ENCODE assay signal across 10 cellular contexts in genomic region chr4:14916554-14917304, GRCh38.
DNase-seq lines count a peak whose midpoint lies in the region; ATAC-seq, FAIRE-seq and TF ChIP-seq lines count a peak whose summit lies in the region.
"Had no signal": no experiment of that assay in that cellular context is flagged by ENCODE, and none has a peak within 500 bp of the region (broad histone marks: within the 10 kb centered on the region; RNA-seq: fewer than 3 reads in every experiment).

No MANE protein-coding gene starts in this region.

- peak; percentile 49 for ATAC-seq in HG02884 (IDR thresholded peaks at IDR 0.05; ENCODE audit: unreplicated experiment)
- peak; percentile 74 for ATAC-seq in body of pancreas
- no peak for ATAC-seq in HG03175 (IDR thresholded peaks at IDR 0.05; ENCODE audit: unreplicated experiment)
- ATAC-seq in HG02981 (IDR thresholded peaks at IDR 0.05; ENCODE audit: unreplicated experiment), result no peak
- no peak for ATAC-seq in HG03196 (IDR thresholded peaks at IDR 0.05; ENCODE audit: unreplicated experiment)

- H3K27ac ChIP-seq in AG04450 (ENCODE audit: low read depth, low read length) (no peak overlapping the region), body of pancreas (peak overlapping the region in 2 of 4 donors; percentile 54 to 59), keratinocyte (ENCODE audit: control insufficient read depth, insufficient read depth, low read length) (no peak overlapping the region)
- H3K27ac ChIP-seq: BLaER1 had no signal

- peak; percentile 8 for DNase-seq in AG04450 (ENCODE audit: low read depth, low spot score)
- DNase-seq in body of pancreas, result peak in 1 of 4 donors; percentile 13
- DNase-seq in keratinocyte (ENCODE audit: low read depth, low spot score), result peak; percentile 15
- DNase-seq in NCI-H510A treated with DMSO at 0.1 percent for 48 hours (lab: John Stamatoyannopoulos, UW), result no peak
- DNase-seq: stimulated activated CD4-positive, alpha-beta T cell treated with anti-CD3 and anti-CD28 coated beads, Interleukin-4, amount 100 ng/mL, for 1 hour had no signal

- POLR2A ChIA-PET in AG04450 (lab: Yijun Ruan, JAX), result interaction anchor here (1.4 kb wide), 1 partner anchor 86 kb away, joined by 4 read pairs; no protein-coding TSS in a partner anchor

- H3K36me3 ChIP-seq in body of pancreas (replicated peaks in 1 of 2; ENCODE audit: insufficient read depth in 1 of 2, low read depth in 2 of 2) (no peaks in the 10 kb centered on the region), keratinocyte (ENCODE audit: control insufficient read depth in 2 of 2, extremely low read depth in 1 of 2, insufficient read depth in 2 of 2, low read length in 2 of 2) (no peaks in the 10 kb centered on the region)
- H3K36me3 ChIP-seq: BLaER1 had no signal

- no peak overlapping the region for H3K9ac ChIP-seq in keratinocyte (ENCODE audit: control insufficient read depth, extremely low read depth, insufficient read depth, low read length)
- H3K9ac ChIP-seq: BLaER1 had no signal

- H3K4me2 ChIP-seq in keratinocyte (ENCODE audit: control insufficient read depth, extremely low read depth, insufficient read depth, low read depth, low read length), result no peak overlapping the region
- H3K4me2 ChIP-seq: BLaER1 had no signal

- no peak overlapping the region for H2AFZ ChIP-seq in keratinocyte (ENCODE audit: control insufficient read depth, low read length)

- FAIRE-seq in keratinocyte (lab: Jason Lieb, UNC), result no peak

- H3K27me3 ChIP-seq in AG04450 (ENCODE audit: control insufficient read depth, insufficient read depth, low read length) (no peaks in the 10 kb centered on the region), body of pancreas (no peaks in the 10 kb centered on the region), keratinocyte (ENCODE audit: control insufficient read depth, extremely low read depth, insufficient read depth, low read length) (no peaks in the 10 kb centered on the region)
- H3K27me3 ChIP-seq: BLaER1 had no signal

- no peaks in the 10 kb centered on the region for H3K4me1 ChIP-seq in body of pancreas
- H3K4me1 ChIP-seq in keratinocyte (ENCODE audit: control insufficient read depth, extremely low read depth, insufficient read depth, low read length), result peaks cover 9% of the 10 kb centered on the region
- H3K4me1 ChIP-seq: BLaER1 had no signal

- WGBS in body of pancreas, 2 donors, result 29 to 39% methylated on average over 7 of the region's 7 CpGs

- CTCF ChIA-PET in AG04450 (lab: Charles Lee), result no interaction called here

- TF ChIP-seq POLR2A in body of pancreas (IDR thresholded peaks at IDR 0.05), result no peak

- H4K20me1 ChIP-seq in keratinocyte (ENCODE audit: control insufficient read depth, extremely low read depth, insufficient read depth, low read length), result no peaks in the 10 kb centered on the region
- H4K20me1 ChIP-seq: BLaER1 had no signal

- intact Hi-C loops in body of pancreas (cut with DNase I), result no loop called here

- H3K9me1 ChIP-seq in keratinocyte (ENCODE audit: control insufficient read depth, extremely low read depth, insufficient read depth, low read length), result no peaks in the 10 kb centered on the region

- H3K4me3 ChIP-seq in AG04450 (ENCODE audit: low read depth, low read length) (no peak overlapping the region), body of pancreas (no peak overlapping the region), keratinocyte (ENCODE audit: control insufficient read depth in 2 of 3, extremely low read depth in 1 of 3, insufficient read depth in 2 of 3, low read depth in 1 of 3, low read length in 3 of 3) (no peak overlapping the region)
- H3K4me3 ChIP-seq: BLaER1 had no signal

- dilution Hi-C loops in keratinocyte (cut with MboI; ENCODE audit: extremely low pct_ligation_motif_present, low sequenced_read_pairs), result no loop called here

- no peak for TF ChIP-seq CTCF in AG04450 (IDR thresholded peaks at IDR 0.05; ENCODE audit: low read depth, low read length)
- TF ChIP-seq CTCF in body of pancreas (IDR thresholded peaks at IDR 0.05), result no peak
- no peak for TF ChIP-seq CTCF in keratinocyte (optimal IDR thresholded peaks at IDR 0.05 in 1 of 3, IDR thresholded peaks at IDR 0.05 in 1 of 3, conservative IDR thresholded peaks at IDR 0.05 in 1 of 3; ENCODE audit: extremely low read depth in 1 of 3, insufficient read depth in 2 of 3, low read length in 3 of 3)

- H3K79me2 ChIP-seq in keratinocyte (ENCODE audit: control insufficient read depth, insufficient read depth, low read length), result no peaks in the 10 kb centered on the region

- H3K9me3 ChIP-seq in AG04450 (ENCODE audit: control insufficient read depth, insufficient read depth, low read length), result no peaks in the 10 kb centered on the region
- H3K9me3 ChIP-seq in body of pancreas, result no peaks in the 10 kb centered on the region
- no peaks in the 10 kb centered on the region for H3K9me3 ChIP-seq in keratinocyte (ENCODE audit: control insufficient read depth, low read depth, low read length)
- H3K9me3 ChIP-seq: BLaER1 had no signal

Comparison
In these comparisons a context has a peak if more than half of its experiments do, and no peak if none do; other contexts are left out.
1. ATAC-seq: peak in HG02884 (single experiment) and body of pancreas (single experiment); none in HG03175 (single experiment), HG02981 (single experiment) and HG03196 (single experiment).